In the genomic region with DNA sequence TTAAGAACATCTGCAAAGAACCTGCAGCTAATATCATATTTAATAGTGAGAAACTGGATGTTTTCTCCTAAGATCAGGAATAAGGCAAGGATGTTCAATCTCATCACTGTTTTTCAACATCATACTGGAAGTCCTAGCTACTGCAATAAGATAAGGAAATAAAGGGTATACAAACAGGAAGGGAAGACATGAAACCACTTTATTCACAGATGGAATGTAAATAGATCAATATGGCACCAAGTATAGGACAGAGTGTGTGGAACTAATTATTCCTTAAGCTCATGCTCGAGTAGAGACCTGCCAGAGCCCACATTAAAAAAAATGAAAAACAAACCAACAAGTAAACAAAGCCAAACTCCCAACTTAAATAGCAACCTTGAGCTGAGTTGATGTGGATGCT, we compare ENCODE assay signal across 22 cellular contexts. TPM values are rescaled to one million over a fixed set of nuclear protein-coding genes. Genes with fewer than 3 reads are reported as not detected.
DNase-seq lines count a peak whose midpoint lies in the region; ATAC-seq, FAIRE-seq and TF ChIP-seq lines count a peak whose summit lies in the region.
"Had no signal": no experiment of that assay in that cellular context is flagged by ENCODE, and none has a peak within 500 bp of the region (broad histone marks: within the 10 kb centered on the region; RNA-seq: fewer than 3 reads in every experiment).

No MANE protein-coding gene starts in this region.

- FAIRE-seq in H1 (lab: Jason Lieb, UNC): no peak
- FAIRE-seq: A549, D721Med, GM12892 had no signal

- no peaks in the 10 kb centered on the region for H4K20me1 ChIP-seq in H1 (replicated peaks in 1 of 2; ENCODE audit: control insufficient read depth in 1 of 2, insufficient read depth in 2 of 2, low read length in 2 of 2)

- no peak for ATAC-seq in T-helper 17 cell
- no peak for ATAC-seq in GM18867 (IDR thresholded peaks at IDR 0.05; ENCODE audit: unreplicated experiment)
- ATAC-seq: A549 had no signal

- no peak overlapping the region for H2BK15ac ChIP-seq in H1 (ENCODE audit: low read length)

- no peaks in the 10 kb centered on the region for H3K36me3 ChIP-seq in H1 (ENCODE audit: control insufficient read depth in 2 of 4, insufficient read depth in 4 of 4, low read length in 3 of 4)

- H3K9me3 ChIP-seq in T-helper 17 cell (ENCODE audit: control insufficient read depth, low read length, poor library complexity, severe bottlenecking): no peaks in the 10 kb centered on the region
- H3K9me3 ChIP-seq in H1 (ENCODE audit: insufficient read depth in 2 of 2, low read depth in 1 of 2, low read length in 1 of 2): no peaks in the 10 kb centered on the region
- H3K9me3 ChIP-seq: A549, Caco-2 had no signal

- peaks cover 66% of the 10 kb centered on the region for H3K4me1 Mint-ChIP-seq in T-helper 2 cell treated with Interferon-gamma antibody and Interleukin-4, amounts not matched to agents 5 μg/mL and 100 μg/mL, for 36 hours (ENCODE audit: low read depth)
- H3K4me1 Mint-ChIP-seq in T-helper 17 cell: peaks cover 34% of the 10 kb centered on the region

- POLR2A ChIA-PET in H1 (lab: Charles Lee; ENCODE audit: partially characterized antibody): interaction anchor here (0.6 kb wide), 1 partner anchor 22 kb away, joined by 3 read pairs; no protein-coding TSS in a partner anchor

- H3K36me3 Mint-ChIP-seq in T-helper 2 cell treated with Interferon-gamma antibody and Interleukin-4, amounts not matched to agents 5 μg/mL and 100 μg/mL, for 36 hours (ENCODE audit: low read depth): peaks cover 2% of the 10 kb centered on the region
- H3K36me3 Mint-ChIP-seq in T-helper 17 cell (ENCODE audit: low read depth): no peaks in the 10 kb centered on the region

- H2BK5ac ChIP-seq in H1 (ENCODE audit: low read depth, low read length): no peak overlapping the region

- no peaks in the 10 kb centered on the region for H3K27me3 Mint-ChIP-seq in T-helper 2 cell treated with Interferon-gamma antibody and Interleukin-4, amounts not matched to agents 5 μg/mL and 100 μg/mL, for 36 hours (ENCODE audit: low read depth)
- H3K27me3 Mint-ChIP-seq in T-helper 17 cell: peaks cover 4% of the 10 kb centered on the region
- H3K27me3 Mint-ChIP-seq: CD4-positive, alpha-beta T cell had no signal

- H3K4me3 ChIP-seq in H1 (ENCODE audit: extremely low read depth in 1 of 4, insufficient read depth in 2 of 4, low read depth in 3 of 4, low read length in 4 of 4): no peak overlapping the region
- H3K4me3 ChIP-seq: A549 had no signal

- H3K4me2 ChIP-seq in H1 (ENCODE audit: insufficient read depth in 1 of 2, low read depth in 2 of 2, low read length in 2 of 2): no peak overlapping the region
- H3K4me2 ChIP-seq: A549 had no signal

- TF ChIP-seq POLR2A in H1 (IDR thresholded peaks at IDR 0.05; ENCODE audit: control extremely low read depth in 1 of 2, low read depth in 2 of 2, low read length in 2 of 2): no peak

- H2AK5ac ChIP-seq in H1 (ENCODE audit: low read depth, low read length): no peak overlapping the region

- H3K27ac Mint-ChIP-seq in T-helper 2 cell treated with Interferon-gamma antibody and Interleukin-4, amounts not matched to agents 5 μg/mL and 100 μg/mL, for 36 hours: no peak overlapping the region
- H3K27ac Mint-ChIP-seq in T-helper 17 cell: peak overlapping the region; percentile 14
- H3K27ac Mint-ChIP-seq: CD4-positive, alpha-beta T cell; H9 had no signal

- H3K23me2 ChIP-seq in H1 (ENCODE audit: low read depth, low read length): no peaks in the 10 kb centered on the region

- no peak overlapping the region for H3K27ac ChIP-seq in H1 (ENCODE audit: low read depth, low read length)
- H3K27ac ChIP-seq: 22Rv1, A549, C4-2B had no signal

- peak overlapping the region; percentile 51 for H3K4me3 Mint-ChIP-seq in T-helper 2 cell treated with Interferon-gamma antibody and Interleukin-4, amounts not matched to agents 5 μg/mL and 100 μg/mL, for 36 hours
- H3K4me3 Mint-ChIP-seq in T-helper 17 cell: no peak overlapping the region
- H3K4me3 Mint-ChIP-seq: CD4-positive, alpha-beta T cell; H9 had no signal

- no peak overlapping the region for H2BK120ac ChIP-seq in H1 (replicated peaks; ENCODE audit: low read depth, low read length)

- CTCF ChIA-PET in H1 (lab: Charles Lee; ENCODE audit: partially characterized antibody): interaction anchor here (1.0 to 1.5 kb wide), 3 partner anchors 29 to 425 kb away, joined by 3 to 7 read pairs (median 3); no protein-coding TSS in a partner anchor

- no peak overlapping the region for H3K23ac ChIP-seq in H1 (ENCODE audit: insufficient read length)

- peak overlapping the region; percentile 14; the same call in 1 of the 2 replicates for H2AFZ ChIP-seq in H1 (ENCODE audit: low read length)

- no peak overlapping the region for H3K14ac ChIP-seq in H1 (ENCODE audit: insufficient read length)

- H4K91ac ChIP-seq in H1 (replicated peaks; ENCODE audit: insufficient read length, low read length): no peak overlapping the region

- H3K4ac ChIP-seq in H1 (replicated peaks; ENCODE audit: insufficient read length, low read depth, low read length): no peak overlapping the region

- no peaks in the 10 kb centered on the region for H3K27me3 ChIP-seq in H1 (replicated peaks in 1 of 4; ENCODE audit: control insufficient read depth in 3 of 4, extremely low read depth in 1 of 4, insufficient read depth in 3 of 4, low read length in 3 of 4)

- TF ChIP-seq RAD21 in H1 (IDR thresholded peaks at IDR 0.05 in 1 of 2, conservative IDR thresholded peaks at IDR 0.05 in 1 of 2; ENCODE audit: low read depth in 2 of 2, low read length in 2 of 2): no peak

- H4K5ac ChIP-seq in H1 (ENCODE audit: insufficient read length, low read depth, low read length): no peak overlapping the region

- H2BK20ac ChIP-seq in H1 (ENCODE audit: low read length): no peak overlapping the region

- peaks cover 9% of the 10 kb centered on the region for H3K9me3 Mint-ChIP-seq in T-helper 2 cell treated with Interferon-gamma antibody and Interleukin-4, amounts not matched to agents 5 μg/mL and 100 μg/mL, for 36 hours
- H3K9me3 Mint-ChIP-seq: CD4-positive, alpha-beta T cell; H9 had no signal

- WGBS in H1 (ENCODE audit: extremely low coverage in 1 of 2, insufficient coverage in 1 of 2, insufficient read length in 1 of 2, insufficient replicate concordance in 2 of 2, low coverage in 1 of 2, low lambda C conversion rate in 2 of 2, missing lambda C conversion rate in 1 of 2), 2 experiments: 86% methylated on average over 1 of the region's 1 CpG; no CpG with 5 or more reads in 1 of the 2 experiments

- TF ChIP-seq EP300 in H1 (IDR thresholded peaks at IDR 0.05; ENCODE audit: borderline replicate concordance in 1 of 2, low read depth in 2 of 2, low read length in 2 of 2): no peak

- peaks cover 0 to 6% (median 5%) of the 10 kb centered on the region in 4 experiments; a peak in 4 of 7 replicates for H3K4me1 ChIP-seq in H1 (replicated peaks in 1 of 4; ENCODE audit: control insufficient read depth in 3 of 4, insufficient read depth in 4 of 4, low read length in 3 of 4)
- H3K4me1 ChIP-seq: A549 had no signal

- H4K8ac ChIP-seq in H1 (ENCODE audit: extremely low read depth, insufficient read depth, low read length): no peak overlapping the region

- no peak overlapping the region for H3K56ac ChIP-seq in H1 (replicated peaks; ENCODE audit: insufficient read length, low read depth, low read length)

- TF ChIP-seq CTCF in H1 (IDR thresholded peaks at IDR 0.05; ENCODE audit: control extremely low read depth in 1 of 3, insufficient read depth in 1 of 3, low read depth in 1 of 3, low read length in 3 of 3): no peak

- H3K79me1 ChIP-seq in H1 (ENCODE audit: low read depth, low read length): no peaks in the 10 kb centered on the region

- no peak for DNase-seq in T-helper 2 cell treated with Interferon-gamma antibody and Interleukin-4, amounts not matched to agents 5 μg/mL and 100 μg/mL, for 36 hours (ENCODE audit: low spot score)
- DNase-seq in T-helper 2 cell: no peak
- no peak for DNase-seq in T-helper 17 cell
- no peak for DNase-seq in H1 (ENCODE audit: low read depth in 1 of 2, low spot score in 2 of 2)
- DNase-seq in effector CD4-positive, alpha-beta T cell: no peak
- DNase-seq in NK-92 (lab: John Stamatoyannopoulos, UW; ENCODE audit: unreplicated experiment): no peak
- DNase-seq: Caco-2; CD4-positive, alpha-beta T cell; DMS153; DMS79; GDM1; GOT3; H9; KBM-7 had no signal

- no peak overlapping the region for H3K18ac ChIP-seq in H1 (ENCODE audit: extremely low read depth, low read length)

- no peaks in the 10 kb centered on the region for H3K79me2 ChIP-seq in H1 (ENCODE audit: control insufficient read depth in 1 of 2, insufficient read depth in 2 of 2, low read length in 2 of 2)

- H2BK12ac ChIP-seq in H1 (ENCODE audit: low read depth, low read length): no peak overlapping the region

- H3K9ac ChIP-seq in H1 (replicated peaks in 1 of 4; ENCODE audit: extremely low read depth in 1 of 4, low read depth in 3 of 4, low read length in 3 of 4): no peak overlapping the region

TF ChIP-seq in H1, 55 proteins besides CTCF, POLR2A, EP300 and RAD21 (continues in another document):
- TF ChIP-seq, protein P1, sequence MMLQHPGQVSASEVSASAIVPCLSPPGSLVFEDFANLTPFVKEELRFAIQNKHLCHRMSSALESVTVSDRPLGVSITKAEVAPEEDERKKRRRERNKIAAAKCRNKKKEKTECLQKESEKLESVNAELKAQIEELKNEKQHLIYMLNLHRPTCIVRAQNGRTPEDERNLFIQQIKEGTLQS (IDR thresholded peaks at IDR 0.05; ENCODE audit: insufficient read depth, low read depth, low read length): no peak
- TF ChIP-seq CEBPB (IDR thresholded peaks at IDR 0.05; ENCODE audit: low read depth, low read length): no peak
- TF ChIP-seq TBP (IDR thresholded peaks at IDR 0.05; ENCODE audit: low read depth, low read length): no peak
- no peak for TF ChIP-seq SUZ12 (IDR thresholded peaks at IDR 0.05; ENCODE audit: low read length)
- TF ChIP-seq POLR2AphosphoS5 (IDR thresholded peaks at IDR 0.05; ENCODE audit: low read depth, low read length): no peak
- TF ChIP-seq FOSL1 (IDR thresholded peaks at IDR 0.05; ENCODE audit: insufficient read depth, low read depth, low read length): no peak
- TF ChIP-seq SAP30 (IDR thresholded peaks at IDR 0.05; ENCODE audit: insufficient read depth, insufficient replicate concordance, low read length): no peak
- no peak for TF ChIP-seq SIRT6 (IDR thresholded peaks at IDR 0.05; ENCODE audit: low read length)
- no peak for TF ChIP-seq KDM1A (IDR thresholded peaks at IDR 0.05; ENCODE audit: borderline replicate concordance, low read length)
- no peak for TF ChIP-seq RFX5 (IDR thresholded peaks at IDR 0.05; ENCODE audit: borderline replicate concordance, low read depth, low read length)

RNA-seq across cellular contexts. Expression of a gene that starts 41.3 kb away (rescaled TPM):
- total RNA-seq in T-helper 17 cell: not detected
- total RNA-seq in H1 (2021; fragmentation: NEBNext Ultra II Directional; extraction: Animal tissue kit (Norgen Biotek cat#: 25700)): not detected in 2 replicates
- not detected in 2 replicates for polyA plus RNA-seq in H1 (2011; rRNA removed)
- polyA plus RNA-seq in H1 (2011; cell fraction: cytosol; rRNA removed): not detected
- not detected for polyA plus RNA-seq in H1 (2011; cell fraction: nucleus; rRNA removed)
- polyA plus RNA-seq in H1 (2012, experiment 1 of 2): not detected in 4 replicates
- polyA plus RNA-seq in H1 (2012, experiment 2 of 2): not detected
- polyA plus RNA-seq in H1 (2013, experiment 1 of 2): not detected
- polyA plus RNA-seq in H1 (2013, experiment 2 of 2): not detected
- polyA minus RNA-seq in H1 (2011; rRNA and poly(A)+ RNA removed): not detected in 2 replicates
- not detected for polyA minus RNA-seq in H1 (2011; cell fraction: cytosol; rRNA and poly(A)+ RNA removed)
- polyA minus RNA-seq in H1 (2011; cell fraction: nucleus; rRNA and poly(A)+ RNA removed): not detected
- total RNA-seq: Caco-2; CD4-positive, alpha-beta T cell; Daoy; H9 had no signal
- polyA plus RNA-seq: A549, BJ had no signal
